25 cellular contexts compared by ENCODE assay signal in the genomic region with DNA sequence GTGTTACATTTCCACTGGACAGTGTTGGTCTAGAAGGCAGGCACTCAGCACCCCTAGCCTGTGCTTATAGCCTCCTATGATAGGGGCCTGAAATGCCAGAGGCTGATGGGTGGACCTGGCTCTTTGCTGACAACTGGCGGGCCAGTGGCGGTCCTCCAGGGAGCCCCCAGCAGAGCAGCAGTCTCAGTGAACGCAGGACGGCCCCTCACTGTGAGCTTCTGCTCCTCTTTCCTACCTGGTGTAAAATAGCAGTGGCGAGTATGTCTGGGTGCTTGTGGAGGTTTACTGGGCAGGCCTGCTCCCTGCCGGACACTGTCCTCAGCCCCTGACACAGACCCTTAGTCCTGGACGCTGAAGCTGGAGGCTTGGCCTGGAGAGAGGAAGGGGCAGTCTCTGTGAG.
"Had no signal": no experiment of that assay in that cellular context is flagged by ENCODE, and none has a peak within 500 bp of the region (broad histone marks: within the 10 kb centered on the region; RNA-seq: fewer than 3 reads in every experiment).

No MANE protein-coding gene starts in this region.

- H3K36me3 ChIP-seq: esophagus muscularis mucosa, gastroesophageal sphincter, heart right ventricle, lower lobe of right lung, neural progenitor cell, prostate gland, right atrium auricular region, spleen, thoracic aorta, tibial nerve, upper lobe of left lung had no signal

- H3K9me3 ChIP-seq: esophagus muscularis mucosa, gastroesophageal sphincter, heart right ventricle, lower lobe of right lung, prostate gland, right atrium auricular region, spleen, thoracic aorta, tibial nerve, upper lobe of left lung had no signal

- H3K27ac Mint-ChIP-seq: immature natural killer cell; neural progenitor cell; stimulated activated naive B cell treated with anti-CD40 and anti-IgM and Interleukin-4, amounts not matched to agents 10 μg/mL and 1 μg/mL and 100 μg/mL, for 72 hours; stimulated activated naive CD8-positive, alpha-beta T cell treated with anti-CD3 and anti-CD28 coated beads, Interleukin-15, Interleukin-2, amounts not matched to agents 100 ng/mL and 50 ng/mL, for 24 hours had no signal

- H2AFZ ChIP-seq: neural progenitor cell had no signal

- DNase-seq: dermis blood vessel endothelial cell; effector memory CD4-positive, alpha-beta T cell; foreskin keratinocyte; heart right ventricle; hippocampal formation; immature natural killer cell; islet precursor cell; kidney glomerular epithelial cell; lower lobe of right lung; natural killer cell; nucleus accumbens; stimulated activated CD4-positive, alpha-beta T cell treated with anti-CD3 and anti-CD28 coated beads, Interleukin-4, amount 100 ng/mL, for 4 hours; stimulated activated naive B cell treated with anti-CD40 and anti-IgM and Interleukin-4, amounts not matched to agents 10 μg/mL and 1 μg/mL and 100 μg/mL, for 72 hours; upper lobe of left lung had no signal

- H3K27me3 Mint-ChIP-seq: stimulated activated naive CD8-positive, alpha-beta T cell treated with anti-CD3 and anti-CD28 coated beads, Interleukin-15, Interleukin-2, amounts not matched to agents 100 ng/mL and 50 ng/mL, for 24 hours had no signal

- H3K4me2 ChIP-seq: neural progenitor cell had no signal

- ATAC-seq: foreskin keratinocyte; gastroesophageal sphincter; heart right ventricle; lower lobe of right lung; natural killer cell; stimulated activated naive B cell treated with anti-CD40 and anti-IgM and Interleukin-4, amounts not matched to agents 10 μg/mL and 1 μg/mL and 100 μg/mL, for 72 hours had no signal

- H3K4me3 ChIP-seq: coronary artery, esophagus muscularis mucosa, gastroesophageal sphincter, heart right ventricle, lower lobe of right lung, neural progenitor cell, prostate gland, right atrium auricular region, skin epidermis, spleen, thoracic aorta, tibial nerve, upper lobe of left lung had no signal

- H3K9me3 Mint-ChIP-seq: immature natural killer cell; natural killer cell; neural progenitor cell; stimulated activated naive B cell treated with anti-CD40 and anti-IgM and Interleukin-4, amounts not matched to agents 10 μg/mL and 1 μg/mL and 100 μg/mL, for 72 hours; stimulated activated naive CD8-positive, alpha-beta T cell treated with anti-CD3 and anti-CD28 coated beads, Interleukin-15, Interleukin-2, amounts not matched to agents 100 ng/mL and 50 ng/mL, for 24 hours had no signal

- H3K27ac ChIP-seq: coronary artery, esophagus muscularis mucosa, foreskin keratinocyte, gastroesophageal sphincter, heart right ventricle, lower lobe of right lung, neural progenitor cell, prostate gland, right atrium auricular region, skin epidermis, thoracic aorta, tibial nerve, upper lobe of left lung had no signal

- H3K36me3 Mint-ChIP-seq: immature natural killer cell, natural killer cell, neural progenitor cell had no signal

- H3K4me3 Mint-ChIP-seq: natural killer cell; stimulated activated naive B cell treated with anti-CD40 and anti-IgM and Interleukin-4, amounts not matched to agents 10 μg/mL and 1 μg/mL and 100 μg/mL, for 72 hours; stimulated activated naive CD8-positive, alpha-beta T cell treated with anti-CD3 and anti-CD28 coated beads, Interleukin-15, Interleukin-2, amounts not matched to agents 100 ng/mL and 50 ng/mL, for 24 hours had no signal

- H3K9ac ChIP-seq: neural progenitor cell had no signal

- H3K27me3 ChIP-seq: esophagus muscularis mucosa, gastroesophageal sphincter, heart right ventricle, neural progenitor cell, right atrium auricular region, spleen, tibial nerve, upper lobe of left lung had no signal
